ENCODE assay signal across 9 cellular contexts in the genomic region with DNA sequence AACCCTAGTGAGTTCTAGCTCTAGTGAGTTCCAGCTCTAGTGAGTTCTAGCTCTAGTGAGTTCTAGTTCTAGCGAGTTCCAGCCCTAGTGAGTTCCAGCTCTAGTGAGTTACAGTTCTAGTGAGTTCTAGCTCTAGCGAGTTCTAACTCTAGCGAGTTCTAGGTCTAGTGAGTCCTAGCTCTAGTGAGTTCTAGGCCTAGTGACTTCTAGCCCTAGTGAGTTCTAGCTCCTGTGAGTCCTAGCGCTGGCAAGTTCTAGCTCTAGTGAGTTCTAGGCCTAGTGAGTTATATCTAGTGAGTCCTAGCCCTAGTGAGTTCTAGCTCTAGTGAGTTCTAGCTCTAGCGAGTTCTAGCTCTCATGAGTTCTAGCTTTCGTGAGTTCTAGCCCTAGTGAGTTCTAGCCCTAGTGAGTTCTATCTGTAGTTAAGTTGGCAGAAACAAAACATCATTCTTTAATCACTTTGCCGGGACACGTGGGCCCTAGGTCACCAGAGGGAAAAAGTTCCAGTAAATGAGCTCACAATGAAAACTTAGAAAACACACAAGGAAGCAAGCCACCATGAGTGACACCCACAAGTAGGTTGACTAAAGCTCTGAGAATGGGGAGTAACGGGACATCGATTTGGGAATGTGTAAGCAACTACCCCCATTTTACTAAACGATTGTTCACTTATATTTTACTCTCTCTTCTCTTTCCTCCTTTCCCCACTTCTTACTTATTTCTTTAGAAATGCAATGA. TPM values are rescaled to one million over a fixed set of nuclear protein-coding genes. Genes with fewer than 3 reads are reported as not detected.
"Had no signal": no experiment of that assay in that cellular context is flagged by ENCODE, and none has a peak within 500 bp of the region (broad histone marks: within the 10 kb centered on the region; RNA-seq: fewer than 3 reads in every experiment).

No MANE protein-coding gene starts in this region.

- H3K4me3 ChIP-seq: GM23338 had no signal

- DNase-seq: H9, HCEC 1CT, KG1 had no signal

- H2AFZ ChIP-seq: GM23338 had no signal

- ATAC-seq: GM23338, HepG2 had no signal

- H3K4me2 ChIP-seq: GM23338 had no signal

- FAIRE-seq: H1, H54, HepG2 had no signal

- H3K27ac ChIP-seq: HL-60 had no signal

RNA-seq across cellular contexts. Expression of gene NOXA1, which starts 47.7 kb away (rescaled TPM):
- total RNA-seq: HT1080 had no signal
